ENCODE assay signal across 24 cellular contexts in the genomic region with DNA sequence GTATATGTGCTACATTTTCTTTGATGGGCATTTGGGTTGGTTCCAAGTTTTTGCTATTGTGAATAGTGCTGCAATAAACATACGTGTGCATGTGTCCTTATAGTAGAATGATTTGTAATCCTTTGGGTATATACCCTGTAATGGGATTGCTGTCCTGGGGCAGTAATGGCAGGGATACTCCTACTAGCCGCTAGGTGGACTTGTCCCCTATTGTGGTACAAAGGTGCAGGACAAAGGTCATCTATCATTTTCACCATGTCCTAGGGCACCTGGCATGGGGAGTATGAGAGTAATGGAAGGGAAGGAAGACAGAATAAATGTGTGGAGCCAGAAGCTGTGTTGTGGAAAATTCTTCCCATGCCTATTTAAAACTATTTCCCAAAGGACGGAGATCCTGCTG.
DNase-seq lines count a peak whose midpoint lies in the region; ATAC-seq, FAIRE-seq and TF ChIP-seq lines count a peak whose summit lies in the region.
"Had no signal": no experiment of that assay in that cellular context is flagged by ENCODE, and none has a peak within 500 bp of the region (broad histone marks: within the 10 kb centered on the region; RNA-seq: fewer than 3 reads in every experiment).

No MANE protein-coding gene starts in this region.

- H3K4me1 ChIP-seq in HepG2 (ENCODE audit: insufficient read depth, low read length): peaks cover 10% of the 10 kb centered on the region
- peaks cover 0 to 9% (median 0%) of the 10 kb centered on the region in 4 donors for H3K4me1 ChIP-seq in right lobe of liver
- H3K4me1 ChIP-seq: A549, BE2C, HAP-1 had no signal

- peaks cover 21% of the 10 kb centered on the region for H3K4me1 Mint-ChIP-seq in neural crest cell

- no peaks in the 10 kb centered on the region for H3K36me3 Mint-ChIP-seq in neural crest cell (ENCODE audit: low read depth)
- H3K36me3 Mint-ChIP-seq: CD4-positive, alpha-beta memory T cell had no signal

- POLR2A ChIA-PET in HepG2 (lab: Yijun Ruan, JAX): no interaction called here

- H3K4me3 ChIP-seq in HepG2 (replicated peaks in 1 of 3; ENCODE audit: insufficient read depth in 1 of 3, low read depth in 2 of 3, low read length in 3 of 3) (no peak overlapping the region), right lobe of liver (no peak overlapping the region), epithelial cell of proximal tubule (ENCODE audit: low read depth, low read length) (no peak overlapping the region)
- H3K4me3 ChIP-seq: A549; BLaER1 treated with 17β-estradiol and CSF1 and Interleukin-3, amounts not matched to agents 10 nM and 100 nM; HAP-1 had no signal

- H3K27me3 ChIP-seq in HepG2 (ENCODE audit: control insufficient read depth in 1 of 2, insufficient read depth in 2 of 2, low read length in 2 of 2): no peaks in the 10 kb centered on the region
- H3K27me3 ChIP-seq in right lobe of liver: no peaks in the 10 kb centered on the region
- H3K27me3 ChIP-seq: BE2C; BLaER1 treated with 17β-estradiol and CSF1 and Interleukin-3, amounts not matched to agents 10 nM and 100 nM had no signal

- H3K27me3 Mint-ChIP-seq in neural crest cell (ENCODE audit: low read depth): no peaks in the 10 kb centered on the region
- H3K27me3 Mint-ChIP-seq: CD4-positive, alpha-beta memory T cell had no signal

- TF ChIP-seq EP300 in HepG2 (IDR thresholded peaks at IDR 0.05; ENCODE audit: low read depth in 2 of 2, low read length in 2 of 2) (no peak), HepG2 (CRISPR knock-in tag; IDR thresholded peaks at IDR 0.05; ENCODE audit: borderline replicate concordance) (no peak)

- DNase-seq in HepG2 (ENCODE audit: low spot score) (no peak), right lobe of liver (no peak), epithelial cell of proximal tubule (ENCODE audit: low read depth) (no peak), neural crest cell (ENCODE audit: low read depth, low spot score) (no peak), NCI-H2196 treated with DMSO at 0.1 percent for 48 hours (lab: John Stamatoyannopoulos, UW; ENCODE audit: unreplicated experiment) (no peak), DMS79 treated with DMSO at 0.1 percent for 48 hours (lab: John Stamatoyannopoulos, UW) (no peak), foreskin melanocyte (no peak)
- DNase-seq: 8988T; ACHN; AML-193; BE2C; Calu3; CD4-positive, alpha-beta memory T cell; COR-L47; DMS79; GF-D8; GOT3; HFFc6 had no signal

- no peak overlapping the region for H3K9ac ChIP-seq in HepG2 (ENCODE audit: insufficient read depth, low read depth, low read length)
- H3K9ac ChIP-seq: BLaER1 treated with 17β-estradiol and CSF1 and Interleukin-3, amounts not matched to agents 10 nM and 100 nM had no signal

- in situ Hi-C loops in HepG2 (cut with HindIII; ENCODE audit: extremely low pct_ligation_motif_present, low pct_unique_long_range_greater_than_20kb): no loop called here

- H3K27ac Mint-ChIP-seq in neural crest cell (ENCODE audit: unreplicated experiment): peak overlapping the region; percentile 60
- H3K27ac Mint-ChIP-seq: HFFc6 had no signal

- 35% methylated on average over 3 of the region's 3 CpGs for WGBS in HepG2 (ENCODE audit: low lambda C conversion rate)
- WGBS in right lobe of liver (ENCODE audit: insufficient coverage, low coverage, low lambda C conversion rate, missing lambda C conversion rate): 81% methylated on average over 2 of the region's 3 CpGs

- FAIRE-seq in HepG2 (lab: Jason Lieb, UNC): no peak
- FAIRE-seq: A549, GM12891, GM18507, H54 had no signal

- H3K9me3 Mint-ChIP-seq in neural crest cell: no peaks in the 10 kb centered on the region
- H3K9me3 Mint-ChIP-seq: CD4-positive, alpha-beta memory T cell; HFFc6 had no signal

- H2AFZ ChIP-seq in HepG2 (ENCODE audit: low read length): no peak overlapping the region

- CTCF ChIA-PET in HepG2 (lab: Yijun Ruan, JAX; ENCODE audit: low intra/inter-chr PET ratio, low total read pairs): no interaction called here

- H4K20me1 ChIP-seq in HepG2 (ENCODE audit: insufficient read depth, low read length): no peaks in the 10 kb centered on the region
- H4K20me1 ChIP-seq: BLaER1 treated with 17β-estradiol and CSF1 and Interleukin-3, amounts not matched to agents 10 nM and 100 nM had no signal

- TF ChIP-seq POLR2A in HepG2 (IDR thresholded peaks at IDR 0.05; ENCODE audit: insufficient read depth in 1 of 2, low read depth in 2 of 2, low read length in 2 of 2) (no peak), right lobe of liver (IDR thresholded peaks at IDR 0.05) (no peak)

- H3K9me3 ChIP-seq in HepG2 (ENCODE audit: low read length): no peaks in the 10 kb centered on the region
- H3K9me3 ChIP-seq in right lobe of liver: no peaks in the 10 kb centered on the region
- H3K9me3 ChIP-seq: A549; BE2C; BLaER1 treated with 17β-estradiol and CSF1 and Interleukin-3, amounts not matched to agents 10 nM and 100 nM; HAP-1 had no signal

- H3K27ac ChIP-seq in HepG2 (ENCODE audit: extremely low read length, insufficient read depth, low read length) (no peak overlapping the region), right lobe of liver (no peak overlapping the region)
- H3K27ac ChIP-seq: A549; BLaER1 treated with 17β-estradiol and CSF1 and Interleukin-3, amounts not matched to agents 10 nM and 100 nM had no signal

- intact Hi-C loops in HepG2 (cut with micrococcal nuclease; ENCODE audit: unreplicated experiment) (no loop called here), right lobe of liver (cut with DNase I) (no loop called here)

- H3K4me2 ChIP-seq in HepG2 (ENCODE audit: low read depth, low read length): no peak overlapping the region
- H3K4me2 ChIP-seq: A549; BLaER1 treated with 17β-estradiol and CSF1 and Interleukin-3, amounts not matched to agents 10 nM and 100 nM had no signal

- no peak overlapping the region for H3K4me3 Mint-ChIP-seq in neural crest cell
- H3K4me3 Mint-ChIP-seq: CD4-positive, alpha-beta memory T cell; HFFc6 had no signal

- TF ChIP-seq RAD21 in HepG2 (CRISPR knock-in tag; IDR thresholded peaks at IDR 0.05): no peak

- TF ChIP-seq CTCF in HepG2 (CRISPR knock-in tag; IDR thresholded peaks at IDR 0.05) (no peak), right lobe of liver (IDR thresholded peaks at IDR 0.05) (peak in 1 of 4 donors; percentile 15), epithelial cell of proximal tubule (conservative IDR thresholded peaks at IDR 0.05; ENCODE audit: low read depth, low read length) (peak; percentile 22), neural crest cell (conservative IDR thresholded peaks at IDR 0.05) (no peak)

- BruUV-seq in HepG2 (replicated peaks; lab: Mats Ljungman, UMichigan): no TSS peak

- H3K36me3 ChIP-seq in HepG2 (replicated peaks in 1 of 2; ENCODE audit: control insufficient read depth in 1 of 2, insufficient read depth in 2 of 2, low read length in 2 of 2): no peaks in the 10 kb centered on the region
- H3K36me3 ChIP-seq in right lobe of liver: no peaks in the 10 kb centered on the region
- H3K36me3 ChIP-seq: BE2C; BLaER1 treated with 17β-estradiol and CSF1 and Interleukin-3, amounts not matched to agents 10 nM and 100 nM; HAP-1 had no signal

- ATAC-seq in HepG2: peak; percentile 42; the same call in 2 of the 3 replicates
- no peak for ATAC-seq in right lobe of liver
- ATAC-seq: A549 had no signal

- H3K79me2 ChIP-seq in HepG2 (ENCODE audit: insufficient read depth, low read length): no peaks in the 10 kb centered on the region

TF ChIP-seq in HepG2, 621 proteins besides CTCF, POLR2A, EP300 and RAD21:
- TF ChIP-seq HNF4A (CRISPR knock-in tag; IDR thresholded peaks at IDR 0.05) (peak; percentile 53), ZNF619 (CRISPR knock-in tag; IDR thresholded peaks at IDR 0.05) (no peak)
TF ChIP-seq in HepG2: peak in this region for 1.
